1 cellular context compared by ENCODE assay signal in genomic region chr2:112092286-112093041, GRCh38.
TF ChIP-seq lines count a peak whose summit lies in the region.

No MANE protein-coding gene starts in this region.

TF ChIP-seq in GM23338, 12 proteins besides CTCF, POLR2A, EP300 and RAD21 (continued from another document):
- no peak for TF ChIP-seq JUNB (IDR thresholded peaks at IDR 0.05; ENCODE audit: unreplicated experiment)
- TF ChIP-seq STAT1 (IDR thresholded peaks at IDR 0.05; ENCODE audit: unreplicated experiment) = no peak
- no peak for TF ChIP-seq ZNF462 (CRISPR knock-in tag; IDR thresholded peaks at IDR 0.05)
- no peak for TF ChIP-seq ETS1 (IDR thresholded peaks at IDR 0.05)
- no peak for TF ChIP-seq ZNF331 (CRISPR knock-in tag; IDR thresholded peaks at IDR 0.05; ENCODE audit: low read depth)
- TF ChIP-seq ZNF114 (CRISPR knock-in tag; IDR thresholded peaks at IDR 0.05) = no peak
- no peak for TF ChIP-seq CREB1 (CRISPR knock-in tag; IDR thresholded peaks at IDR 0.05; ENCODE audit: low read depth)
